Comparison of ENCODE assay signal across 11 cellular contexts in the genomic region with DNA sequence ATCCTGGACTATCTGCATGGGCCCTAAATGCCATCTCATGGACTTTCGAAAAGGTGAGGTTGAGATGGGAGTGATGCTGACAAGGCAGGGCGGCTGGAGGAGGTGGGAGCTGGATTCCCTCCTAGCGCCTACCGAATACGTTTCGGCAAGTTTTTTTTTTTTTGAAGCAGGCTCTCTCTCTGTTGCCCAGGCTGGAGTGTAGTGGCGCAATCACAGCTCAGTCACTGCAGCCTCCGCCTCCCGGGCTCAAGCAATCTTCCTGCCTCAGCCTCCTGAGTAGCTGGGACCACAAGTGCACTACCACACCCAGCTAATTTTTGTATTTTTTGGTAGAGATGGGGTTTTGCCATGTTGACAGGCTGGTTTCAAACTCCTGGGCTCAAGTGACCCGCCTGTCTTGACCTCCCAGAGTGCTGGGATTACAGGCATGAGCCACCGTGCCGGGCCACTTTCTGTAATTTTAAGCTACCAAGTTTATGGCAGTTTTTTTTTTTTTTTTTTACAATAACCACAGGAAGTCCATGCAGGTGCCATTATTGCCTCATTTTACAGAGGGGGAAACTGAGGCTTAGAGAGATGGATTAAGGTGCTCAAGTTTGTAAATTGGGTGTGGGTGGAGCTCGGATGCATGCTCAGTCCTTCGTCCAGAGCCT.
DNase-seq lines count a peak whose midpoint lies in the region; ATAC-seq and TF ChIP-seq lines count a peak whose summit lies in the region.
"Had no signal": no experiment of that assay in that cellular context is flagged by ENCODE, and none has a peak within 500 bp of the region (broad histone marks: within the 10 kb centered on the region; RNA-seq: fewer than 3 reads in every experiment).

No MANE protein-coding gene starts in this region.

- H3K4me3 Mint-ChIP-seq in natural killer cell treated with Interleukin-12 subunit alpha and Interleukin-12 subunit beta and Interleukin-15 and Interleukin-18, amount 100 ng/mL, for 72 hours = peak overlapping the region; percentile 70
- H3K4me3 Mint-ChIP-seq: memory B cell had no signal

- H3K4me1 ChIP-seq in OCI-LY1 (ENCODE audit: insufficient read depth, low read length, severe bottlenecking) = peaks cover 37% of the 10 kb centered on the region
- H3K4me1 ChIP-seq in OCI-LY7 (ENCODE audit: insufficient read depth, low read length, poor library complexity, severe bottlenecking) = peaks cover 1% of the 10 kb centered on the region
- no peaks in the 10 kb centered on the region for H3K4me1 ChIP-seq in testis
- H3K4me1 ChIP-seq: suprapubic skin had no signal

- peak in 1 of 2 donors; percentile 71 for ATAC-seq in natural killer cell treated with Interleukin-12 subunit alpha and Interleukin-12 subunit beta and Interleukin-15 and Interleukin-18, amount 100 ng/mL, for 72 hours
- ATAC-seq in HG02623 (IDR thresholded peaks at IDR 0.05; ENCODE audit: unreplicated experiment) (no peak), left colon (no peak)

- H3K36me3 ChIP-seq in OCI-LY1 (ENCODE audit: insufficient read depth, low read length) (peaks cover 25% of the 10 kb centered on the region; the same call in 1 of the 2 replicates), OCI-LY7 (ENCODE audit: insufficient read depth, low read length) (no peaks in the 10 kb centered on the region), testis (ENCODE audit: low read depth, missing control alignments) (no peaks in the 10 kb centered on the region)
- H3K36me3 ChIP-seq: suprapubic skin had no signal

- H3K79me2 ChIP-seq in OCI-LY1 (ENCODE audit: insufficient read depth, low read length) (no peaks in the 10 kb centered on the region), OCI-LY7 (ENCODE audit: insufficient read depth, low read depth, low read length) (no peaks in the 10 kb centered on the region)

- H3K9ac ChIP-seq in OCI-LY1 (ENCODE audit: low read length) = no peak overlapping the region; the same call in 1 of the 2 replicates

- no peak for TF ChIP-seq CTCF in OCI-LY1 (IDR thresholded peaks at IDR 0.05; ENCODE audit: low read length)
- no peak for TF ChIP-seq CTCF in choroid plexus epithelial cell (conservative IDR thresholded peaks at IDR 0.05; ENCODE audit: low read depth, low read length)
- no peak for TF ChIP-seq CTCF in OCI-LY7 (conservative IDR thresholded peaks at IDR 0.05; ENCODE audit: low read length)
- TF ChIP-seq CTCF in testis (IDR thresholded peaks at IDR 0.05) = no peak

- peak overlapping the region; percentile 8; the same call in 1 of the 2 replicates for H3K4me2 ChIP-seq in OCI-LY1 (ENCODE audit: low read length)
- no peak overlapping the region for H3K4me2 ChIP-seq in OCI-LY7 (ENCODE audit: low read length)

- H3K9me3 Mint-ChIP-seq in natural killer cell treated with Interleukin-12 subunit alpha and Interleukin-12 subunit beta and Interleukin-15 and Interleukin-18, amount 100 ng/mL, for 72 hours = no peaks in the 10 kb centered on the region

- H3K27ac ChIP-seq in OCI-LY1 (ENCODE audit: low read depth, low read length, poor library complexity, severe bottlenecking) (peak overlapping the region; percentile 36), OCI-LY7 (ENCODE audit: low read depth, low read length, poor library complexity, severe bottlenecking) (no peak overlapping the region), testis (no peak overlapping the region)
- H3K27ac ChIP-seq: suprapubic skin had no signal

- peak overlapping the region; percentile 76 to 85 for H3K27ac Mint-ChIP-seq in natural killer cell treated with Interleukin-12 subunit alpha and Interleukin-12 subunit beta and Interleukin-15 and Interleukin-18, amount 100 ng/mL, for 72 hours
- H3K27ac Mint-ChIP-seq: memory B cell had no signal

- H3K9me3 ChIP-seq in OCI-LY1 (ENCODE audit: low read length) (peaks cover 10% of the 10 kb centered on the region; the same call in 1 of the 2 replicates), OCI-LY7 (ENCODE audit: low read length) (peaks cover 5% of the 10 kb centered on the region), testis (no peaks in the 10 kb centered on the region)
- H3K9me3 ChIP-seq: suprapubic skin had no signal

- POLR2A ChIA-PET in OCI-LY7 (lab: Charles Lee) = interaction anchor here (0.7 to 1.5 kb wide), 6 partner anchors 9 to 257 kb away, joined by 3 to 7 read pairs (median 4); no protein-coding TSS in a partner anchor

- H3K4me3 ChIP-seq in OCI-LY1 (ENCODE audit: low read depth, low read length, poor library complexity, severe bottlenecking) (no peak overlapping the region), choroid plexus epithelial cell (ENCODE audit: low read depth, low read length) (no peak overlapping the region), OCI-LY7 (ENCODE audit: low read depth, low read length, poor library complexity, severe bottlenecking) (no peak overlapping the region), testis (no peak overlapping the region)
- H3K4me3 ChIP-seq: suprapubic skin had no signal

- 93% methylated on average over 14 of the region's 14 CpGs for WGBS in testis, 2 donors

- CTCF ChIA-PET in OCI-LY7 (lab: Charles Lee; ENCODE audit: unreplicated experiment) = no interaction called here

- H4K20me1 ChIP-seq in OCI-LY1 (ENCODE audit: insufficient read depth, low read length) (no peaks in the 10 kb centered on the region), OCI-LY7 (ENCODE audit: insufficient read depth, low read length) (no peaks in the 10 kb centered on the region)

- no peak for TF ChIP-seq POLR2A in testis (IDR thresholded peaks at IDR 0.05)

- peaks cover 32 to 45% of the 10 kb centered on the region in 2 donors for H3K4me1 Mint-ChIP-seq in natural killer cell treated with Interleukin-12 subunit alpha and Interleukin-12 subunit beta and Interleukin-15 and Interleukin-18, amount 100 ng/mL, for 72 hours (ENCODE audit: low read depth in 2 of 2)
- H3K4me1 Mint-ChIP-seq: memory B cell had no signal

- H3K9me2 ChIP-seq in OCI-LY1 (ENCODE audit: low read depth, low read length) = no peaks in the 10 kb centered on the region
- no peaks in the 10 kb centered on the region for H3K9me2 ChIP-seq in OCI-LY7 (ENCODE audit: insufficient read depth, low read length)

- no peaks in the 10 kb centered on the region for H3F3A ChIP-seq in OCI-LY1 (ENCODE audit: insufficient read depth, low read length)

- BruUV-seq in OCI-LY7 (replicated peaks; lab: Mats Ljungman, UMichigan) = no TSS peak

- H3K27me3 Mint-ChIP-seq in natural killer cell treated with Interleukin-12 subunit alpha and Interleukin-12 subunit beta and Interleukin-15 and Interleukin-18, amount 100 ng/mL, for 72 hours = no peaks in the 10 kb centered on the region

- peak; percentile 50 for DNase-seq in EL
- DNase-seq in choroid plexus epithelial cell (ENCODE audit: low read depth) = peak; percentile 59
- no peak for DNase-seq in natural killer cell treated with Interleukin-12 subunit alpha and Interleukin-12 subunit beta and Interleukin-15 and Interleukin-18, amount 100 ng/mL, for 72 hours (ENCODE audit: low spot score)
- DNase-seq in OCI-LY7 (ENCODE audit: low spot score) = no peak
- DNase-seq in left colon = no peak
- DNase-seq in testis = no peak
- DNase-seq: NCI-H1105 had no signal

- no peak overlapping the region for H2AFZ ChIP-seq in OCI-LY1 (ENCODE audit: low read length)
- H2AFZ ChIP-seq in OCI-LY7 (ENCODE audit: low read length) = no peak overlapping the region

- H3K27me3 ChIP-seq in OCI-LY1 (ENCODE audit: insufficient read depth, low read length) = no peaks in the 10 kb centered on the region
- no peaks in the 10 kb centered on the region for H3K27me3 ChIP-seq in testis
- H3K27me3 ChIP-seq: suprapubic skin had no signal

- intact Hi-C loops in OCI-LY7 (cut with micrococcal nuclease; ENCODE audit: unreplicated experiment) = no loop called here
- intact Hi-C loops in left colon (cut with DNase I, micrococcal nuclease) = no loop called here
- intact Hi-C loops in testis (cut with DNase I; ENCODE audit: low total_unique reads) = no loop called here

- peaks cover 16% of the 10 kb centered on the region for H3K36me3 Mint-ChIP-seq in natural killer cell treated with Interleukin-12 subunit alpha and Interleukin-12 subunit beta and Interleukin-15 and Interleukin-18, amount 100 ng/mL, for 72 hours
- H3K36me3 Mint-ChIP-seq: memory B cell had no signal

Comparison
In these comparisons a context has a peak if more than half of its experiments do, and no peak if none do; other contexts are left out.
1. DNase-seq: peak in EL (single experiment) and choroid plexus epithelial cell (single experiment); none in natural killer cell treated with Interleukin-12 subunit alpha and Interleukin-12 subunit beta and Interleukin-15 and Interleukin-18, amount 100 ng/mL, for 72 hours (single experiment), OCI-LY7 (single experiment), left colon (0 of 2) and testis (single experiment).